ENCODE assay signal across 21 cellular contexts in the genomic region with DNA sequence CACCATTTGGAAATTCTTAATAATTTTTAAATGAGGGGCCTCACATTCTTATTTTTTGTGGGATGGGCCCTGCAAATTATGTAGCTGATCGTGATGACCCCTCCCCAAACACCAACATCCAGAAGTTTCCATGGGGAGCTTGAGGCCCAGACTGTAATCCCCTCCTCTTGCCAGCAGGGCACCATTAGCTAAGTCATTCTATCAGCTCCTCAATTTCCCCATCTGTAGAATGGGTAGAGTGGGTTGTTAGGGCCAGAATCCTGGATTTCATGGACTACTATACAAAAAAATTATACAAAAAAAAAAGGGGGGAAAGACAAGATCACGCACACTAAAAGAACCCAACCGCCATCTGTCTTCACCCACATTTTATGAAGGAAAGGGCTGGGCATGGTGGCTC. TPM values are rescaled to one million over a fixed set of nuclear protein-coding genes. Genes with fewer than 3 reads are reported as not detected.
DNase-seq lines count a peak whose midpoint lies in the region; ATAC-seq, FAIRE-seq and TF ChIP-seq lines count a peak whose summit lies in the region.
"Had no signal": no experiment of that assay in that cellular context is flagged by ENCODE, and none has a peak within 500 bp of the region (broad histone marks: within the 10 kb centered on the region; RNA-seq: fewer than 3 reads in every experiment).

No MANE protein-coding gene starts in this region.

- H3K27me3 Mint-ChIP-seq in HFFc6 (ENCODE audit: insufficient read depth) = peaks cover 3% of the 10 kb centered on the region
- H3K27me3 Mint-ChIP-seq in endodermal cell (ENCODE audit: insufficient read depth) = no peaks in the 10 kb centered on the region
- no peaks in the 10 kb centered on the region for H3K27me3 Mint-ChIP-seq in activated CD4-positive, alpha-beta T cell treated with anti-CD3 and anti-CD28 coated beads for 36 hours
- H3K27me3 Mint-ChIP-seq: activated naive CD8-positive, alpha-beta T cell treated with anti-CD3 and anti-CD28 coated beads for 36 hours; natural killer cell treated with Interleukin-12 subunit alpha and Interleukin-12 subunit beta and Interleukin-15 and Interleukin-18, amount 100 ng/mL, for 72 hours had no signal

- H3K4me1 Mint-ChIP-seq in HFFc6 (ENCODE audit: low read depth) (peaks cover 91% of the 10 kb centered on the region), endodermal cell (peaks cover 40% of the 10 kb centered on the region)
- H3K4me1 Mint-ChIP-seq in activated CD4-positive, alpha-beta T cell treated with anti-CD3 and anti-CD28 coated beads for 36 hours = peaks cover 3% of the 10 kb centered on the region

- H3K9me3 Mint-ChIP-seq in HFFc6 (no peaks in the 10 kb centered on the region), endodermal cell (no peaks in the 10 kb centered on the region)
- no peaks in the 10 kb centered on the region for H3K9me3 Mint-ChIP-seq in activated CD4-positive, alpha-beta T cell treated with anti-CD3 and anti-CD28 coated beads for 36 hours (ENCODE audit: low read depth)
- H3K9me3 Mint-ChIP-seq: activated naive CD8-positive, alpha-beta T cell treated with anti-CD3 and anti-CD28 coated beads for 36 hours; CD8-positive, alpha-beta T cell; natural killer cell treated with Interleukin-12 subunit alpha and Interleukin-12 subunit beta and Interleukin-15 and Interleukin-18, amount 100 ng/mL, for 72 hours had no signal

- 84 to 98% methylated on average over 2 to 3 of the region's 3 CpGs for WGBS in endodermal cell (ENCODE audit: insufficient coverage in 1 of 2, insufficient read length in 1 of 2), 2 experiments

- POLR2A ChIA-PET in BJ (lab: Charles Lee) = no interaction called here
- POLR2A ChIA-PET in activated CD4-positive, alpha-beta T cell treated with anti-CD3 and anti-CD28 coated beads for 36 hours (lab: Charles Lee) = no interaction called here

- H3K36me3 ChIP-seq in BJ (ENCODE audit: control insufficient read depth, insufficient read depth, low read length) = no peaks in the 10 kb centered on the region
- peaks cover 10% of the 10 kb centered on the region for H3K36me3 ChIP-seq in endodermal cell (ENCODE audit: control insufficient read depth, insufficient read depth, low read length)
- no peaks in the 10 kb centered on the region for H3K36me3 ChIP-seq in rectal smooth muscle tissue (ENCODE audit: control insufficient read depth, insufficient read depth, low read length)
- H3K36me3 ChIP-seq: colonic mucosa, SJCRH30, uterus had no signal

- H3K4me1 ChIP-seq in endodermal cell (ENCODE audit: control insufficient read depth, insufficient read depth, low read length) = peaks cover 7% of the 10 kb centered on the region
- peaks cover 38% of the 10 kb centered on the region for H3K4me1 ChIP-seq in rectal smooth muscle tissue (ENCODE audit: control insufficient read depth, insufficient read depth, low read length)

- no peaks in the 10 kb centered on the region for H3K36me3 Mint-ChIP-seq in HFFc6 (ENCODE audit: low read depth)
- no peaks in the 10 kb centered on the region for H3K36me3 Mint-ChIP-seq in endodermal cell (ENCODE audit: low read depth)
- no peaks in the 10 kb centered on the region for H3K36me3 Mint-ChIP-seq in activated CD4-positive, alpha-beta T cell treated with anti-CD3 and anti-CD28 coated beads for 36 hours (ENCODE audit: low read depth)
- H3K36me3 Mint-ChIP-seq: activated naive CD8-positive, alpha-beta T cell treated with anti-CD3 and anti-CD28 coated beads for 36 hours; CD8-positive, alpha-beta T cell; natural killer cell treated with Interleukin-12 subunit alpha and Interleukin-12 subunit beta and Interleukin-15 and Interleukin-18, amount 100 ng/mL, for 72 hours had no signal

- CTCF ChIA-PET in BJ (lab: Yijun Ruan, JAX) = interaction anchor here (0.6 to 2.1 kb wide), 5 partner anchors 10 to 117 kb away, joined by 3 to 5 read pairs (median 4); no protein-coding TSS in a partner anchor
- CTCF ChIA-PET in activated CD4-positive, alpha-beta T cell treated with anti-CD3 and anti-CD28 coated beads for 36 hours (lab: Charles Lee) = interaction anchor here (0.6 to 0.7 kb wide), 3 partner anchors 11 to 1520 kb away, joined by 3 read pairs; no protein-coding TSS in a partner anchor

- no peak overlapping the region for H3K4me3 ChIP-seq in BJ (ENCODE audit: low read depth, low read length)
- H3K4me3 ChIP-seq in endodermal cell (ENCODE audit: low read length) = no peak overlapping the region
- no peak overlapping the region for H3K4me3 ChIP-seq in rectal smooth muscle tissue (ENCODE audit: low read length)
- no peak overlapping the region for H3K4me3 ChIP-seq in coronary artery
- H3K4me3 ChIP-seq: colonic mucosa, SJCRH30, uterus had no signal

- ATAC-seq in GM21360 (IDR thresholded peaks at IDR 0.05; ENCODE audit: unreplicated experiment) = no peak
- no peak for ATAC-seq in activated CD4-positive, alpha-beta T cell treated with anti-CD3 and anti-CD28 coated beads for 36 hours
- ATAC-seq: CD8-positive, alpha-beta T cell; left cardiac atrium; natural killer cell treated with Interleukin-12 subunit alpha and Interleukin-12 subunit beta and Interleukin-15 and Interleukin-18, amount 100 ng/mL, for 72 hours; PC-3 had no signal

- no peaks in the 10 kb centered on the region for H3K9me3 ChIP-seq in endodermal cell (ENCODE audit: control insufficient read depth, low read length)
- H3K9me3 ChIP-seq: colonic mucosa, SJCRH30, uterus had no signal

- H3K27me3 ChIP-seq in BJ (ENCODE audit: control insufficient read depth, insufficient read depth, low read length) = no peaks in the 10 kb centered on the region
- no peaks in the 10 kb centered on the region for H3K27me3 ChIP-seq in endodermal cell (ENCODE audit: control insufficient read depth, insufficient read depth, low read length, poor library complexity, severe bottlenecking)
- H3K27me3 ChIP-seq in rectal smooth muscle tissue (ENCODE audit: control insufficient read depth, insufficient read depth, low read length) = no peaks in the 10 kb centered on the region
- H3K27me3 ChIP-seq: colonic mucosa, SJCRH30, uterus had no signal

- intact Hi-C loops in activated CD4-positive, alpha-beta T cell treated with anti-CD3 and anti-CD28 coated beads for 36 hours (cut with DNase I, micrococcal nuclease) = loop anchor here in 1 of 2 experiments (5.0 kb wide), 1 partner anchor 142 kb away; no protein-coding TSS in a partner anchor

- H3K9ac ChIP-seq in endodermal cell (ENCODE audit: extremely low read depth, low read length, poor library complexity, severe bottlenecking) (no peak overlapping the region), rectal smooth muscle tissue (ENCODE audit: low read length) (no peak overlapping the region)

- no peak for FAIRE-seq in HTR-8/SVneo (lab: Jason Lieb, UNC)

- H3K27ac Mint-ChIP-seq in HFFc6 (no peak overlapping the region), endodermal cell (no peak overlapping the region)
- no peak overlapping the region for H3K27ac Mint-ChIP-seq in activated CD4-positive, alpha-beta T cell treated with anti-CD3 and anti-CD28 coated beads for 36 hours
- H3K27ac Mint-ChIP-seq: activated naive CD8-positive, alpha-beta T cell treated with anti-CD3 and anti-CD28 coated beads for 36 hours; CD8-positive, alpha-beta T cell; natural killer cell treated with Interleukin-12 subunit alpha and Interleukin-12 subunit beta and Interleukin-15 and Interleukin-18, amount 100 ng/mL, for 72 hours had no signal

- DNase-seq in BJ (ENCODE audit: low read depth) (no peak), HFFc6 (no peak), endodermal cell (no peak), coronary artery (ENCODE audit: low spot score) (no peak), HTR-8/SVneo (ENCODE audit: insufficient read length, low spot score) (no peak)
- DNase-seq in activated CD4-positive, alpha-beta T cell treated with anti-CD3 and anti-CD28 coated beads for 36 hours = no peak
- DNase-seq: activated CD4-positive, CD25-positive, alpha-beta regulatory T cell; activated naive CD8-positive, alpha-beta T cell treated with anti-CD3 and anti-CD28 coated beads for 36 hours; CD8-positive, alpha-beta T cell; colonic mucosa; GOT3; left cardiac atrium; NCI-H1436 treated with DMSO at 0.1 percent for 48 hours; NCI-H774; PC-3; stimulated activated CD4-positive, alpha-beta T cell treated with anti-CD3 and anti-CD28 coated beads, Interleukin-4, amount 100 ng/mL, for 24 hours; uterus had no signal

- H3K27ac ChIP-seq in endodermal cell (ENCODE audit: low read depth, low read length) = no peak overlapping the region
- H3K27ac ChIP-seq in rectal smooth muscle tissue (ENCODE audit: low read depth, low read length) = peak overlapping the region; percentile 80
- H3K27ac ChIP-seq in coronary artery = no peak overlapping the region
- H3K27ac ChIP-seq: uterus had no signal

- TF ChIP-seq CTCF in BJ (IDR thresholded peaks at IDR 0.05; ENCODE audit: insufficient read depth, low read depth, low read length) = peak; percentile 4; the same call in 1 of the 2 replicates
- TF ChIP-seq CTCF in HFFc6 (IDR thresholded peaks at IDR 0.05) = peak; percentile 44
- TF ChIP-seq CTCF in endodermal cell (conservative IDR thresholded peaks at IDR 0.05) = peak; percentile 62
- TF ChIP-seq CTCF in coronary artery (IDR thresholded peaks at IDR 0.05) = no peak

- H3K4me3 Mint-ChIP-seq in HFFc6 (no peak overlapping the region), endodermal cell (no peak overlapping the region)
- no peak overlapping the region for H3K4me3 Mint-ChIP-seq in activated CD4-positive, alpha-beta T cell treated with anti-CD3 and anti-CD28 coated beads for 36 hours
- H3K4me3 Mint-ChIP-seq: activated naive CD8-positive, alpha-beta T cell treated with anti-CD3 and anti-CD28 coated beads for 36 hours; CD8-positive, alpha-beta T cell; natural killer cell treated with Interleukin-12 subunit alpha and Interleukin-12 subunit beta and Interleukin-15 and Interleukin-18, amount 100 ng/mL, for 72 hours had no signal

RNA-seq across cellular contexts. Expression of gene SHB, which starts 38.4 kb away (rescaled TPM):
- polyA plus RNA-seq in BJ (2011; rRNA removed) = 14.0 and 18.6 TPM in 2 replicates
- 16.0 and 16.9 TPM in 2 replicates for polyA minus RNA-seq in BJ (2011; rRNA and poly(A)+ RNA removed)
- total RNA-seq in HFFc6 (2021; fragmentation: NEBNext Ultra II Directional; extraction: Animal tissue kit (Norgen Biotek cat#: 25700)) = 10 to 100 TPM; 26.8 to 29.8 (median 28.6) TPM
- total RNA-seq in endodermal cell = 10 to 100 TPM; 28.1 to 38.1 TPM
- 10.8 TPM for polyA plus RNA-seq in endodermal cell (2013, experiment 1 of 2)
- 12.5 TPM for polyA plus RNA-seq in endodermal cell (2013, experiment 2 of 2)
- 1 to 10 TPM; 1.2 to 1.3 TPM for total RNA-seq in activated CD4-positive, alpha-beta T cell treated with anti-CD3 and anti-CD28 coated beads for 36 hours

Comparison
In these comparisons a context has a peak if more than half of its experiments do, and no peak if none do; other contexts are left out.
1. RNA of gene SHB, which starts 38.4 kb away (total RNA-seq): 28.1 to 38.1 TPM in endodermal cell and 26.8 to 29.8 TPM in HFFc6; 1.2 to 1.3 TPM in activated CD4-positive, alpha-beta T cell treated with anti-CD3 and anti-CD28 coated beads for 36 hours; every median in the first group is over 10 times any median in the second.